ENCODE assay signal across 1 cellular context in genomic region chr5:67793418-67793817, GRCh38.
TF ChIP-seq lines count a peak whose summit lies in the region.

No MANE protein-coding gene starts in this region.

TF ChIP-seq in HepG2, 621 proteins besides CTCF, POLR2A, EP300 and RAD21 (continued from another document):
- TF ChIP-seq PHF20 (CRISPR knock-in tag; IDR thresholded peaks at IDR 0.05) (no peak), IKZF1 (IDR thresholded peaks at IDR 0.05) (no peak), ISL2 (CRISPR knock-in tag; IDR thresholded peaks at IDR 0.05) (no peak), CEBPG (CRISPR knock-in tag; IDR thresholded peaks at IDR 0.05) (no peak), SNAI1 (CRISPR knock-in tag; IDR thresholded peaks at IDR 0.05; ENCODE audit: borderline replicate concordance) (no peak), GLI4 (CRISPR knock-in tag; IDR thresholded peaks at IDR 0.05; ENCODE audit: borderline replicate concordance) (no peak), TOPORS (CRISPR knock-in tag; IDR thresholded peaks at IDR 0.05) (no peak), REPIN1 (CRISPR knock-in tag; IDR thresholded peaks at IDR 0.05; ENCODE audit: borderline replicate concordance, low read depth) (no peak), SIN3B (IDR thresholded peaks at IDR 0.05; ENCODE audit: low read length) (no peak), ZNF329 (CRISPR knock-in tag; IDR thresholded peaks at IDR 0.05; ENCODE audit: low read depth) (no peak), ZNF740 (CRISPR knock-in tag; IDR thresholded peaks at IDR 0.05) (no peak)
- TF ChIP-seq, protein P1, sequence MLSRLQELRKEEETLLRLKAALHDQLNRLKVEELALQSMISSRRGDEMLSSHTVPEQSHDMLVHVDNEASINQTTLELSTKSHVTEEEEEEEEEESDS (CRISPR knock-in tag; IDR thresholded peaks at IDR 0.05; ENCODE audit: borderline replicate concordance): no peak
